30 cellular contexts compared by ENCODE assay signal in genomic region chr1:7786785-7787184, GRCh38. TPM values are rescaled to one million over a fixed set of nuclear protein-coding genes. Genes with fewer than 3 reads are reported as not detected.
DNase-seq lines count a peak whose midpoint lies in the region; TF ChIP-seq lines count a peak whose summit lies in the region.
"Had no signal": no experiment of that assay in that cellular context is flagged by ENCODE, and none has a peak within 500 bp of the region (broad histone marks: within the 10 kb centered on the region; RNA-seq: fewer than 3 reads in every experiment).

No MANE protein-coding gene starts in this region.

- DNase-seq in CD1c-positive myeloid dendritic cell (ENCODE audit: extremely low spot score): peak; percentile 48
- peak; percentile 63 to 78 for DNase-seq in Kasumi-1 (lab: John Stamatoyannopoulos, UW)
- peak; percentile 23 for DNase-seq in SKM-1 (lab: John Stamatoyannopoulos, UW; ENCODE audit: unreplicated experiment)
- DNase-seq in esophagus muscularis mucosa (ENCODE audit: extremely low spot score): no peak
- no peak for DNase-seq in COLO829 (ENCODE audit: low spot score)
- DNase-seq in T1000 (lab: John Stamatoyannopoulos, UW): no peak
- no peak for DNase-seq in foreskin melanocyte
- DNase-seq in activated naive CD4-positive, alpha-beta T cell treated with Interleukin-2 at 50 U/mL for 16 hours: no peak
- DNase-seq: activated CD4-positive, alpha-beta T cell treated with anti-CD3 and anti-CD28 coated beads, Interleukin-2, amount 50 U/mL, for 1 hour; activated CD8-positive, alpha-beta memory T cell treated with anti-CD3 and anti-CD28 coated beads, Interleukin-2, amount 10 ng/mL, durations not matched to agents 7 days and 5 days; activated naive CD4-positive, alpha-beta T cell treated with anti-CD3 and anti-CD28 coated beads, Interleukin-2, amount 10 ng/mL, durations not matched to agents 7 days and 5 days; effector memory CD4-positive, alpha-beta T cell; erythroblast; heart left ventricle; kidney; midbrain; naive thymus-derived CD4-positive, alpha-beta T cell; NCI-H1048; NCI-H187; NCI-H526; RPMI8226; stimulated activated CD8-positive, alpha-beta memory T cell treated with anti-CD3 and anti-CD28 coated beads, Interleukin-4, amount 100 ng/mL, for 48 hours; stimulated activated naive CD8-positive, alpha-beta T cell treated with anti-CD3 and anti-CD28 coated beads, Interleukin-15, amount 100 ng/mL, for 72 hours; T-helper 2 cell had no signal

- peak overlapping the region in 1 of 4 donors; percentile 16 for H3K4me3 ChIP-seq in esophagus muscularis mucosa
- H3K4me3 ChIP-seq: BLaER1, GM12878, SK-N-MC, skin epidermis, thyroid gland had no signal

- peaks cover 9 to 50% (median 34%) of the 10 kb centered on the region in 4 donors for H3K36me3 ChIP-seq in esophagus muscularis mucosa

- no peaks in the 10 kb centered on the region for H3K27me3 ChIP-seq in esophagus muscularis mucosa
- H3K27me3 ChIP-seq: BLaER1, heart left ventricle, thyroid gland had no signal

- intact Hi-C loops in esophagus muscularis mucosa (cut with DNase I): no loop called here

- H3K4me1 ChIP-seq in esophagus muscularis mucosa: peaks cover 18 to 60% (median 55%) of the 10 kb centered on the region in 4 donors

- WGBS in esophagus muscularis mucosa: 34% methylated on average over 5 of the region's 5 CpGs

- TF ChIP-seq CTCF in esophagus muscularis mucosa (IDR thresholded peaks at IDR 0.05): no peak

- H3K27ac ChIP-seq in esophagus muscularis mucosa (replicated peaks in 1 of 4): peak overlapping the region; percentile 8 to 54 (median 45)
- H3K27ac ChIP-seq: BLaER1, heart left ventricle, KMS-11, SK-N-MC, skin epidermis, thyroid gland had no signal

- H3K9me3 ChIP-seq in esophagus muscularis mucosa: peaks cover 0 to 6% (median 0%) of the 10 kb centered on the region in 4 donors
- H3K9me3 ChIP-seq: thyroid gland had no signal

- TF ChIP-seq EP300 in esophagus muscularis mucosa (IDR thresholded peaks at IDR 0.05): no peak

- TF ChIP-seq POLR2A in esophagus muscularis mucosa (IDR thresholded peaks at IDR 0.05; ENCODE audit: low read depth): no peak

RNA-seq across cellular contexts. Expression of gene PER3, which starts 2.7 kb away (rescaled TPM):
- total RNA-seq in esophagus muscularis mucosa: 10 to 100 TPM; 25.8 to 45.8 (median 42.6) TPM

RNA-seq across cellular contexts. Expression of gene VAMP3, which starts 15.7 kb away (rescaled TPM):
- 100 to 1,000 TPM in 2 of 4 donors, 10 to 100 TPM in 2; 90.3 to 114 (median 99.5) TPM for total RNA-seq in esophagus muscularis mucosa

Comparison
In these comparisons a context has a peak if more than half of its experiments do, and no peak if none do; other contexts are left out.
1. DNase-seq: peak in CD1c-positive myeloid dendritic cell (single experiment), Kasumi-1 (2 of 2) and SKM-1 (single experiment); none in esophagus muscularis mucosa (single experiment), COLO829 (single experiment), T1000 (single experiment), foreskin melanocyte (single experiment) and activated naive CD4-positive, alpha-beta T cell treated with Interleukin-2 at 50 U/mL for 16 hours (single experiment).